ENCODE assay signal across 11 cellular contexts in the genomic region with DNA sequence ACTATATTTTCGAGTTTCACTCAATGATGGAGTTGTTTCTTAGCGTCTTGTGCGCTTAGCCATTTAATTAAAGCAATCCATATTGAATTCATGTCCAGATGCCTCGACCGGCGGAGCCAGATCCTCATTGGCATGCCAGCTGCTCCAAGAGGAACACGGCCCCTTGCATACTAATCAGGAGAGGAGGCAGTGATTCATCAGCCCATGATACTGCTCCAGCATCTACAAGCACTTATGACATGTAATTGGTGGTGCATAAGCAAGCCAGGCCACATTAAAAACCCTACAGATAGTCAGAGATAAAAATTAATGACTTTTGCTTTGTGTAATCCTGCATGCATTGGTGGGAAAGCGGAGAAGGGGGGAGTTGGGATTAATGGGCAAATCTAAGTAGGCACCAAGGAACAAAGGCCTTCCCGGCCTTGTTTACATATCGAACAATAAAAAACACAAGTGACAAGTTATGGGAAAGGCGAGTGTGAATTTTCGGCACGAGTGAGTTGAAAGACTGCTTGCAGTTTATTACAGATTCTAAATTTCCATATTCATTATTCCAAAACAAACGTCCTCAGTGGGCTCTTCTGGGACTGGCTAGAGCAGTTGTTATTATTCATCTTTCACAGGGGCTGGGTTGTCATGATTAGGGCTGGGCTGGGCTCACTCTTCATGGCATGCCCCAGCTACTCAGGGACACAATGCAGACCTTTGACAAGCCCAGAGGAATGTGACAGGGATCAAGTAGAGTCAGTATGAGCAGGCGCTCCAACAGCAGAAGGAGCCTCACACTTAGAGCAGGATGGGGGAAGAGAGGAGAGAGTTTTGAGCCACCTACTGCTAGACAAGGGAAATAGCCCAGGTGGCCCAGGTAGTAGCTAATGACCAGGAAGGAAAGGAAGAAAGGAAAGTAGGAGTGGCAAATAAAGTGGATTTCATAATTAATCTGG.
DNase-seq lines count a peak whose midpoint lies in the region; ATAC-seq and TF ChIP-seq lines count a peak whose summit lies in the region.
"Had no signal": no experiment of that assay in that cellular context is flagged by ENCODE, and none has a peak within 500 bp of the region (broad histone marks: within the 10 kb centered on the region; RNA-seq: fewer than 3 reads in every experiment).

No MANE protein-coding gene starts in this region.

- no peaks in the 10 kb centered on the region for H3K36me3 Mint-ChIP-seq in neural progenitor cell

- H3K27ac ChIP-seq in neural progenitor cell: no peak overlapping the region
- peak overlapping the region in 1 of 4 donors; percentile 69 for H3K27ac ChIP-seq in tibial nerve
- H3K27ac ChIP-seq: heart right ventricle had no signal

- H3K9me3 ChIP-seq in neural progenitor cell (ENCODE audit: low read depth) (no peaks in the 10 kb centered on the region), tibial nerve (no peaks in the 10 kb centered on the region)
- H3K9me3 ChIP-seq: heart right ventricle had no signal

- no peak overlapping the region for H2AFZ ChIP-seq in neural progenitor cell (replicated peaks)

- TF ChIP-seq EP300 in tibial nerve (IDR thresholded peaks at IDR 0.05): no peak

- no peaks in the 10 kb centered on the region for H3K4me1 Mint-ChIP-seq in neural progenitor cell

- H3K4me3 Mint-ChIP-seq in neural progenitor cell: no peak overlapping the region

- 45 to 48% methylated on average over 15 of the region's 15 CpGs for WGBS in tibial nerve, 2 donors

- no peak overlapping the region for H3K4me3 ChIP-seq in epithelial cell of proximal tubule (ENCODE audit: low read depth, low read length)
- no peak overlapping the region for H3K4me3 ChIP-seq in neural progenitor cell
- no peak overlapping the region for H3K4me3 ChIP-seq in tibial nerve
- H3K4me3 ChIP-seq: heart right ventricle had no signal

- H3K27me3 ChIP-seq in neural progenitor cell: no peaks in the 10 kb centered on the region
- no peaks in the 10 kb centered on the region for H3K27me3 ChIP-seq in tibial nerve

- no peaks in the 10 kb centered on the region for H3K27me3 Mint-ChIP-seq in neural progenitor cell (ENCODE audit: insufficient read depth, low read depth)

- TF ChIP-seq CTCF in epithelial cell of proximal tubule (conservative IDR thresholded peaks at IDR 0.05; ENCODE audit: low read depth, low read length) (peak; percentile 4), neural progenitor cell (IDR thresholded peaks at IDR 0.05) (peak; percentile 14), tibial nerve (IDR thresholded peaks at IDR 0.05) (no peak)

- H3K4me1 ChIP-seq in neural progenitor cell (peaks cover 4% of the 10 kb centered on the region), tibial nerve (no peaks in the 10 kb centered on the region)
- H3K4me1 ChIP-seq: heart right ventricle had no signal

- H3F3A ChIP-seq in neural progenitor cell (ENCODE audit: low read depth): no peaks in the 10 kb centered on the region

- H3K9me3 Mint-ChIP-seq in neural progenitor cell: no peaks in the 10 kb centered on the region

- no peak overlapping the region for H3K4me2 ChIP-seq in neural progenitor cell

- no peak for TF ChIP-seq POLR2A in tibial nerve (IDR thresholded peaks at IDR 0.05)

- H3K36me3 ChIP-seq in neural progenitor cell: no peaks in the 10 kb centered on the region
- H3K36me3 ChIP-seq in tibial nerve: no peaks in the 10 kb centered on the region
- H3K36me3 ChIP-seq: heart right ventricle had no signal

- no peaks in the 10 kb centered on the region for H4K20me1 ChIP-seq in neural progenitor cell (ENCODE audit: low read depth)

- H3K79me2 ChIP-seq in neural progenitor cell (ENCODE audit: low read depth): no peaks in the 10 kb centered on the region

- H3K27ac Mint-ChIP-seq in neural progenitor cell: no peak overlapping the region

- ATAC-seq in GM18870 (IDR thresholded peaks at IDR 0.05; ENCODE audit: unreplicated experiment): no peak
- ATAC-seq: heart right ventricle had no signal

- peak; percentile 43 for DNase-seq in DMS153 treated with DMSO at 0.1 percent for 48 hours (lab: John Stamatoyannopoulos, UW; ENCODE audit: unreplicated experiment)
- DNase-seq in NCI-H446 treated with DMSO at 0.1 percent for 48 hours (lab: John Stamatoyannopoulos, UW): peak; percentile 62
- DNase-seq in epithelial cell of proximal tubule (ENCODE audit: low read depth): no peak
- DNase-seq in neural progenitor cell (ENCODE audit: low spot score): peak; percentile 51
- no peak for DNase-seq in stimulated activated CD4-positive, alpha-beta T cell treated with anti-CD3 and anti-CD28 coated beads, Interleukin-15, amount 100 ng/mL, for 24 hours
- DNase-seq in NCI-H146 treated with DMSO at 0.1 percent for 48 hours (lab: John Stamatoyannopoulos, UW; ENCODE audit: unreplicated experiment): no peak
- no peak for DNase-seq in tibial nerve (ENCODE audit: low spot score in 2 of 2)
- DNase-seq: effector CD8-positive, alpha-beta T cell; heart right ventricle; NCI-H2107 had no signal

- H3K9ac ChIP-seq in neural progenitor cell: no peak overlapping the region

Comparison
In these comparisons a context has a peak if more than half of its experiments do, and no peak if none do; other contexts are left out.
1. DNase-seq: peak in DMS153 treated with DMSO at 0.1 percent for 48 hours (single experiment), NCI-H446 treated with DMSO at 0.1 percent for 48 hours (single experiment) and neural progenitor cell (single experiment); none in epithelial cell of proximal tubule (single experiment), stimulated activated CD4-positive, alpha-beta T cell treated with anti-CD3 and anti-CD28 coated beads, Interleukin-15, amount 100 ng/mL, for 24 hours (single experiment), NCI-H146 treated with DMSO at 0.1 percent for 48 hours (single experiment) and tibial nerve (0 of 2).
2. CTCF ChIP-seq: peak in epithelial cell of proximal tubule (single experiment) and neural progenitor cell (single experiment); none in tibial nerve (0 of 5).